Comparison of ENCODE assay signal across 32 cellular contexts in the genomic region with DNA sequence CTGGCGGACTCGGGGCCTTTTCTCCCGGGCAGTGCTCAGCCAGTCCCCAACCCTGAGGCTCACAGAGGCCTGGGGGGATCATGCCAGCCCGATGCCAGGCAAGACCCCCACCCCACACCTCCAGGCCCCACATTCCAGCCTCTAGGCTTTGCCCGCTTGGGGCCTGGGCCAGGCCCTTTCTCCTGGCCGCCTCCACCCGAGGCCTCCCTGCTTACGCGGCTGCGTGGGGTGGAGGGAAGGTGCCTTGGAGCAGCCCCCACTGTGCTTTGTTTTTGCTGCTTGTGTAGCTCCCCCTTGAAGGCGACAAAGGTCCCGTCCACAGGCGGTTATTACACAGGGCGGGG. TPM values are rescaled to one million over a fixed set of nuclear protein-coding genes. Genes with fewer than 3 reads are reported as not detected.
DNase-seq lines count a peak whose midpoint lies in the region; ATAC-seq and TF ChIP-seq lines count a peak whose summit lies in the region.
"Had no signal": no experiment of that assay in that cellular context is flagged by ENCODE, and none has a peak within 500 bp of the region (broad histone marks: within the 10 kb centered on the region; RNA-seq: fewer than 3 reads in every experiment).

No MANE protein-coding gene starts in this region.

- CTCF ChIA-PET in A673 (lab: Charles Lee): interaction anchor here (1.0 kb wide), 1 partner anchor 104 kb away, joined by 4 read pairs; no protein-coding TSS in a partner anchor

- H3K36me3 ChIP-seq in A673 (ENCODE audit: insufficient read depth, low read length, poor library complexity, severe bottlenecking) (peaks cover 38% of the 10 kb centered on the region), NT2/D1 (ENCODE audit: insufficient read depth, insufficient read length, low read length) (peaks cover 21% of the 10 kb centered on the region), esophagus squamous epithelium (peaks cover 30 to 100% (median 47%) of the 10 kb centered on the region in 3 donors), smooth muscle cell (ENCODE audit: low read depth) (no peaks in the 10 kb centered on the region)

- no peaks in the 10 kb centered on the region for H3F3A ChIP-seq in smooth muscle cell (ENCODE audit: low read depth)

- no peak overlapping the region for H3K27ac Mint-ChIP-seq in HFFc6
- H3K27ac Mint-ChIP-seq: activated CD4-positive, alpha-beta memory T cell treated with anti-CD3 and anti-CD28 coated beads, Interleukin-2, amount 10 ng/mL, durations not matched to agents 7 days and 5 days; activated naive CD8-positive, alpha-beta T cell treated with anti-CD3 and anti-CD28 coated beads, Interleukin-2, amount 10 ng/mL, durations not matched to agents 7 days and 5 days; H9; immature natural killer cell; natural killer cell treated with Interleukin-12 subunit alpha and Interleukin-12 subunit beta and Interleukin-15 and Interleukin-18, amount 100 ng/mL, for 72 hours had no signal

- peaks cover 9% of the 10 kb centered on the region for H3K27me3 Mint-ChIP-seq in HFFc6 (ENCODE audit: insufficient read depth)
- H3K27me3 Mint-ChIP-seq: activated CD4-positive, alpha-beta memory T cell treated with anti-CD3 and anti-CD28 coated beads, Interleukin-2, amount 10 ng/mL, durations not matched to agents 7 days and 5 days; activated naive CD8-positive, alpha-beta T cell treated with anti-CD3 and anti-CD28 coated beads, Interleukin-2, amount 10 ng/mL, durations not matched to agents 7 days and 5 days; natural killer cell treated with Interleukin-12 subunit alpha and Interleukin-12 subunit beta and Interleukin-15 and Interleukin-18, amount 100 ng/mL, for 72 hours had no signal

- H4K20me1 ChIP-seq in smooth muscle cell (ENCODE audit: low read depth): peaks cover 7% of the 10 kb centered on the region

- H3K4me1 Mint-ChIP-seq in HFFc6 (ENCODE audit: low read depth): peaks cover 17% of the 10 kb centered on the region

- DNase-seq in A673 (ENCODE audit: low spot score) (no peak), NT2/D1 (ENCODE audit: low read depth, low spot score) (no peak), esophagus squamous epithelium (lab: John Stamatoyannopoulos, UW) (no peak), smooth muscle cell (lab: John Stamatoyannopoulos, UW; ENCODE audit: unreplicated experiment) (no peak), erythroblast (lab: John Stamatoyannopoulos, UW) (no peak), HFFc6 (no peak)
- DNase-seq: ACHN; activated CD4-positive, alpha-beta memory T cell treated with anti-CD3 and anti-CD28 coated beads, Interleukin-2, amount 10 ng/mL, durations not matched to agents 7 days and 5 days; activated effector memory CD4-positive, alpha-beta T cell treated with Interleukin-2 at 50 U/mL for 16 hours; activated naive CD8-positive, alpha-beta T cell treated with anti-CD3 and anti-CD28 coated beads, Interleukin-2, amount 10 ng/mL, durations not matched to agents 7 days and 5 days; Calu3; cerebellar nuclear complex; DND-41; H9; hippocampal formation; immature natural killer cell; IMR-90; NCI-H1105 treated with DMSO at 0.1 percent for 48 hours; NCI-H2029 treated with DMSO at 0.1 percent for 48 hours; NCI-H226; SHP77; stimulated activated CD8-positive, alpha-beta memory T cell treated with anti-CD3 and anti-CD28 coated beads, Interleukin-4, amount 100 ng/mL, for 48 hours had no signal

- BruUV-seq in A673 (replicated peaks; lab: Mats Ljungman, UMichigan): no TSS peak

- H3K9me3 Mint-ChIP-seq in HFFc6: no peaks in the 10 kb centered on the region
- H3K9me3 Mint-ChIP-seq: activated CD4-positive, alpha-beta memory T cell treated with anti-CD3 and anti-CD28 coated beads, Interleukin-2, amount 10 ng/mL, durations not matched to agents 7 days and 5 days; activated naive CD8-positive, alpha-beta T cell treated with anti-CD3 and anti-CD28 coated beads, Interleukin-2, amount 10 ng/mL, durations not matched to agents 7 days and 5 days; H9; immature natural killer cell; natural killer cell treated with Interleukin-12 subunit alpha and Interleukin-12 subunit beta and Interleukin-15 and Interleukin-18, amount 100 ng/mL, for 72 hours had no signal

- H3K9ac ChIP-seq in NT2/D1 (ENCODE audit: insufficient read length, low read depth) (peak overlapping the region; percentile 51), smooth muscle cell (ENCODE audit: low read depth) (peak overlapping the region; percentile 7)

- POLR2A ChIA-PET in A673 (lab: Charles Lee; ENCODE audit: low non-redundant PET): interaction anchor here (0.7 kb wide), 1 partner anchor 67 kb away, joined by 15 read pairs; no protein-coding TSS in a partner anchor

- H3K4me3 ChIP-seq in A673 (ENCODE audit: low read depth, low read length, poor library complexity, severe bottlenecking): no peak overlapping the region
- no peak overlapping the region for H3K4me3 ChIP-seq in NT2/D1 (ENCODE audit: insufficient read length, low read depth)
- H3K4me3 ChIP-seq in esophagus squamous epithelium: no peak overlapping the region
- H3K4me3 ChIP-seq in smooth muscle cell: no peak overlapping the region
- H3K4me3 ChIP-seq: pancreas had no signal

- H3K27ac ChIP-seq in A673 (ENCODE audit: low read depth, low read length, poor library complexity, severe bottlenecking) (peak overlapping the region; percentile 23), esophagus squamous epithelium (peak overlapping the region in 3 of 4 donors; percentile 44 to 70 (median 51)), smooth muscle cell (ENCODE audit: low read depth) (peak overlapping the region; percentile 61)
- H3K27ac ChIP-seq: C4-2B, HL-60, pancreas had no signal

- H3K36me3 Mint-ChIP-seq in HFFc6 (ENCODE audit: low read depth): peaks cover 19% of the 10 kb centered on the region; the same call in 1 of the 2 replicates
- H3K36me3 Mint-ChIP-seq: immature natural killer cell; natural killer cell treated with Interleukin-12 subunit alpha and Interleukin-12 subunit beta and Interleukin-15 and Interleukin-18, amount 100 ng/mL, for 72 hours had no signal

- H3K9me3 ChIP-seq in A673 (ENCODE audit: low read depth, low read length, poor library complexity, severe bottlenecking) (no peaks in the 10 kb centered on the region), NT2/D1 (ENCODE audit: insufficient read depth, low read length) (no peaks in the 10 kb centered on the region), esophagus squamous epithelium (no peaks in the 10 kb centered on the region), smooth muscle cell (replicated peaks; ENCODE audit: low read depth) (no peaks in the 10 kb centered on the region)
- H3K9me3 ChIP-seq: pancreas had no signal

- peak overlapping the region; percentile 8 for H3K4me2 ChIP-seq in smooth muscle cell

- TF ChIP-seq POLR2A in esophagus squamous epithelium (IDR thresholded peaks at IDR 0.05) (no peak), erythroblast (IDR thresholded peaks at IDR 0.05; ENCODE audit: low read length) (no peak)

- H3K4me3 Mint-ChIP-seq in HFFc6: no peak overlapping the region
- H3K4me3 Mint-ChIP-seq: activated CD4-positive, alpha-beta memory T cell treated with anti-CD3 and anti-CD28 coated beads, Interleukin-2, amount 10 ng/mL, durations not matched to agents 7 days and 5 days; activated naive CD8-positive, alpha-beta T cell treated with anti-CD3 and anti-CD28 coated beads, Interleukin-2, amount 10 ng/mL, durations not matched to agents 7 days and 5 days; H9; immature natural killer cell; natural killer cell treated with Interleukin-12 subunit alpha and Interleukin-12 subunit beta and Interleukin-15 and Interleukin-18, amount 100 ng/mL, for 72 hours had no signal

- H2AFZ ChIP-seq in smooth muscle cell (ENCODE audit: low read depth): no peak overlapping the region

- H3K27me3 ChIP-seq in A673 (replicated peaks; ENCODE audit: insufficient read depth, low read depth, low read length, poor library complexity): no peaks in the 10 kb centered on the region
- H3K27me3 ChIP-seq in NT2/D1 (ENCODE audit: insufficient read depth, insufficient read length): no peaks in the 10 kb centered on the region
- no peaks in the 10 kb centered on the region for H3K27me3 ChIP-seq in esophagus squamous epithelium
- H3K27me3 ChIP-seq in smooth muscle cell (ENCODE audit: low read depth): no peaks in the 10 kb centered on the region
- H3K27me3 ChIP-seq: pancreas had no signal

- intact Hi-C loops in A673 (cut with micrococcal nuclease; ENCODE audit: unreplicated experiment): no loop called here
- intact Hi-C loops in esophagus squamous epithelium (cut with DNase I): no loop called here

- ATAC-seq in GM19328 (IDR thresholded peaks at IDR 0.05; ENCODE audit: unreplicated experiment) (no peak), GM19452 (IDR thresholded peaks at IDR 0.05; ENCODE audit: unreplicated experiment) (no peak)
- ATAC-seq: activated CD4-positive, CD25-positive, alpha-beta regulatory T cell treated with anti-CD3 and anti-CD28 coated beads, Interleukin-2, amount 50 U/mL, for 24 hours; natural killer cell treated with Interleukin-12 subunit alpha and Interleukin-12 subunit beta and Interleukin-15 and Interleukin-18, amount 100 ng/mL, for 72 hours; pancreas; sciatic nerve had no signal

- H3K4me1 ChIP-seq in A673 (ENCODE audit: insufficient read depth, low read length, poor library complexity, severe bottlenecking) (peaks cover 6% of the 10 kb centered on the region), NT2/D1 (ENCODE audit: insufficient read depth, insufficient read length) (peaks cover 28% of the 10 kb centered on the region), esophagus squamous epithelium (peaks cover 4 to 56% (median 20%) of the 10 kb centered on the region in 3 donors), smooth muscle cell (ENCODE audit: low read depth) (peaks cover 8% of the 10 kb centered on the region)
- H3K4me1 ChIP-seq: pancreas had no signal

- WGBS in esophagus squamous epithelium, 2 donors: 72 to 93% methylated on average over 4 to 7 of the region's 14 CpGs
- 55% methylated on average over 14 of the region's 14 CpGs for whole genome bisulfite sequencing in smooth muscle cell (ENCODE audit: low lambda C conversion rate)

- no peaks in the 10 kb centered on the region for H3K79me2 ChIP-seq in smooth muscle cell (ENCODE audit: low read depth)

- TF ChIP-seq CTCF in A673 (conservative IDR thresholded peaks at IDR 0.05; ENCODE audit: low read depth, low read length) (no peak), esophagus squamous epithelium (IDR thresholded peaks at IDR 0.05) (no peak), smooth muscle cell (IDR thresholded peaks at IDR 0.05; ENCODE audit: borderline replicate concordance, insufficient read depth, poor library complexity, severe bottlenecking) (no peak), HFFc6 (IDR thresholded peaks at IDR 0.05) (no peak)

RNA-seq across cellular contexts. Expression of gene SMIM24, which starts 38.4 kb away (rescaled TPM):
- total RNA-seq in A673 (2021): not detected in 2 replicates
- not detected for total RNA-seq in esophagus squamous epithelium
- total RNA-seq in smooth muscle cell: 1.1 TPM in 1 of 2 replicates, not detected in the other
- not detected in 2 replicates for polyA plus RNA-seq in smooth muscle cell
- total RNA-seq in HFFc6 (2021; fragmentation: NEBNext Ultra II Directional; extraction: Animal tissue kit (Norgen Biotek cat#: 25700)): not detected
- total RNA-seq: activated CD4-positive, alpha-beta memory T cell treated with anti-CD3 and anti-CD28 coated beads, Interleukin-2, amount 10 ng/mL, durations not matched to agents 7 days and 5 days; IMR-90; mononuclear cell; sciatic nerve had no signal
- polyA plus RNA-seq: IMR-90 had no signal

RNA-seq across cellular contexts. Expression of gene SMIM44, which starts 41.3 kb away (rescaled TPM):
- total RNA-seq in A673 (2021): not detected in 2 replicates
- not detected for total RNA-seq in esophagus squamous epithelium
- not detected in 2 replicates for total RNA-seq in smooth muscle cell
- not detected in 2 replicates for polyA plus RNA-seq in smooth muscle cell
- total RNA-seq in HFFc6 (2021; fragmentation: NEBNext Ultra II Directional; extraction: Animal tissue kit (Norgen Biotek cat#: 25700)): not detected
- total RNA-seq: activated CD4-positive, alpha-beta memory T cell treated with anti-CD3 and anti-CD28 coated beads, Interleukin-2, amount 10 ng/mL, durations not matched to agents 7 days and 5 days; activated naive CD8-positive, alpha-beta T cell treated with anti-CD3 and anti-CD28 coated beads, Interleukin-2, amount 10 ng/mL, durations not matched to agents 7 days and 5 days; Calu3; H9; IMR-90; liver; mononuclear cell; natural killer cell treated with Interleukin-12 subunit alpha and Interleukin-12 subunit beta and Interleukin-15 and Interleukin-18, amount 100 ng/mL, for 72 hours; pancreas; sciatic nerve had no signal
- polyA plus RNA-seq: immature natural killer cell, IMR-90, liver had no signal

RNA-seq across cellular contexts. Expression of gene DOHH, which starts 58.5 kb away (rescaled TPM):
- total RNA-seq in A673 (2021) (19.0 and 22.3 TPM in 2 replicates), esophagus squamous epithelium (10 to 100 TPM; 21.0 to 29.5 (median 26.4) TPM), smooth muscle cell (8.1 and 8.7 TPM in 2 replicates)
- 27.0 and 27.2 TPM in 2 replicates for polyA plus RNA-seq in smooth muscle cell
- total RNA-seq in HFFc6 (2021; fragmentation: NEBNext Ultra II Directional; extraction: Animal tissue kit (Norgen Biotek cat#: 25700)): 10 to 100 TPM; 14.3 to 20.4 (median 17.0) TPM
